Comparison of ENCODE assay signal across 15 cellular contexts in genomic region chr5:171226864-171227263, GRCh38.
"Had no signal": no experiment of that assay in that cellular context is flagged by ENCODE, and none has a peak within 500 bp of the region (broad histone marks: within the 10 kb centered on the region; RNA-seq: fewer than 3 reads in every experiment).

No MANE protein-coding gene starts in this region.

- ATAC-seq: foreskin keratinocyte, left colon had no signal

- DNase-seq: activated CD4-positive, alpha-beta T cell treated with anti-CD3 and anti-CD28 coated beads for 1 hour; activated gamma-delta T cell treated with Interleukin-2 at 50 U/mL for 16 hours; amygdala; effector memory CD4-positive, alpha-beta T cell; foreskin keratinocyte; left colon; stimulated activated CD8-positive, alpha-beta memory T cell treated with anti-CD3 and anti-CD28 coated beads, Interleukin-4, amount 100 ng/mL, for 48 hours; stimulated activated naive CD4-positive, alpha-beta T cell treated with Interleukin-2 at 50 U/mL for 16 hours; substantia nigra; tibial artery; uterus; WERI-Rb-1 had no signal

- H3K4me3 ChIP-seq: cardiac muscle cell, esophagus muscularis mucosa, hepatocyte, tibial artery, uterus had no signal
